8 cellular contexts compared by ENCODE assay signal in the genomic region with DNA sequence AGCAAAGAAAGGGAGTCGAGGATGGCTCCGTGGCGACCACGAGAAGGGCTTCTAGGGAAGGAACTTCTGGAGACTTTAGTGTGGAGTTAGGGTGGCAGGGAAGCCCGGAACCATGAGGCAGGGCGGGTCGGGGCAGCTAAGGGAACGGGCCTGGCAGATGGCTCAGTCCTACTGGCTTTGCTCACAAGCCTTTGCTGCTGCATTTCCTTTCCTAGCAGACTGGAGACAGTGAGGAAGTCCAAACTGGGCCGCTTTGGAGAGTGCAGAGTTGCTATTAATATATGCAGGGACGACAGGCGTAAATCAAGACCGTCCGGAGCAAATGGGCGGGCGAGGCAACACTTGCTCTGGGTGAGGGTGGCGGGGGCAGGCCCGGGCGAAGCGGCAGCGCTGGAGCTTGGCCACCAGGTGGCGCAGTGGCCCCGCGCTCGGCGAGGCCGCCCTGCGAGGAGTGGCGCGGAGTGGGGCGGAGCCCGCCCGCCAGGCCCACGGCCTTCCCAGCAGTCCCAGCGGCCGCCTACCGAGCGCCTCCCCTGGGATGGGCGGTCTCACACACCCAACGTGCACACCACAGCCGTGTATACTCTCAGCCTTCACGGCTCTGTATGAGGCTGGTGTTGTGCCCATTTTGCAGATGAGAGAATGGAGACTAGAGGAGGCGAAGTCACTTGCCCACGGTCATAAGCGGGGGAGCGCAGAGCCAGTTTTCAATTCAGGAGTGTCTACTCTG. TPM values are rescaled to one million over a fixed set of nuclear protein-coding genes. Genes with fewer than 3 reads are reported as not detected.
DNase-seq lines count a peak whose midpoint lies in the region; ATAC-seq, FAIRE-seq and TF ChIP-seq lines count a peak whose summit lies in the region.

No MANE protein-coding gene starts in this region.

- no peak overlapping the region for H2BK5ac ChIP-seq in H1 (ENCODE audit: low read depth, low read length)

- no peak for TF ChIP-seq EP300 in H1 (IDR thresholded peaks at IDR 0.05; ENCODE audit: borderline replicate concordance in 1 of 2, low read depth in 2 of 2, low read length in 2 of 2)

- H3K27ac ChIP-seq in H1 (ENCODE audit: low read depth, low read length): no peak overlapping the region

- peak overlapping the region; percentile 18 to 83 for H3K4me2 ChIP-seq in H1 (ENCODE audit: insufficient read depth in 1 of 2, low read depth in 2 of 2, low read length in 2 of 2)

- no peak overlapping the region for H2BK120ac ChIP-seq in H1 (replicated peaks; ENCODE audit: low read depth, low read length)

- H3K36me3 Mint-ChIP-seq in activated CD8-positive, alpha-beta memory T cell treated with anti-CD3 and anti-CD28 coated beads, Interleukin-2, amount 10 ng/mL, durations not matched to agents 7 days and 5 days: no peaks in the 10 kb centered on the region
- no peaks in the 10 kb centered on the region for H3K36me3 Mint-ChIP-seq in mesothelial cell of epicardium

- peak; percentile 90 for ATAC-seq in GM19397 (IDR thresholded peaks at IDR 0.05; ENCODE audit: unreplicated experiment)
- peak; percentile 88 for ATAC-seq in HG03565 (IDR thresholded peaks at IDR 0.05; ENCODE audit: unreplicated experiment)
- ATAC-seq in activated CD8-positive, alpha-beta memory T cell treated with anti-CD3 and anti-CD28 coated beads, Interleukin-2, amount 10 ng/mL, durations not matched to agents 7 days and 5 days: peak; percentile 97

- peaks cover 3 to 12% (median 4%) of the 10 kb centered on the region in 4 experiments; a peak in 6 of 7 replicates for H3K4me1 ChIP-seq in H1 (replicated peaks in 1 of 4; ENCODE audit: control insufficient read depth in 3 of 4, insufficient read depth in 4 of 4, low read length in 3 of 4)

- H4K91ac ChIP-seq in H1 (replicated peaks; ENCODE audit: insufficient read length, low read length): no peak overlapping the region

- H3K23me2 ChIP-seq in H1 (ENCODE audit: low read depth, low read length): peaks cover 11% of the 10 kb centered on the region

- no peak overlapping the region for H2AFZ ChIP-seq in H1 (ENCODE audit: low read length)

- TF ChIP-seq RAD21 in H1 (IDR thresholded peaks at IDR 0.05 in 1 of 2, conservative IDR thresholded peaks at IDR 0.05 in 1 of 2; ENCODE audit: low read depth in 2 of 2, low read length in 2 of 2): peak; percentile 85 to 94

- peak overlapping the region; percentile 87 for H3K27ac Mint-ChIP-seq in activated CD8-positive, alpha-beta memory T cell treated with anti-CD3 and anti-CD28 coated beads, Interleukin-2, amount 10 ng/mL, durations not matched to agents 7 days and 5 days
- H3K27ac Mint-ChIP-seq in mesothelial cell of epicardium: no peak overlapping the region

- DNase-seq in COLO829 (ENCODE audit: low spot score): peak; percentile 81
- DNase-seq in NOMO-1 (lab: John Stamatoyannopoulos, UW; ENCODE audit: unreplicated experiment in 2 of 2): peak; percentile 89 to 99
- peak; percentile 95 for DNase-seq in activated CD8-positive, alpha-beta memory T cell treated with anti-CD3 and anti-CD28 coated beads, Interleukin-2, amount 10 ng/mL, durations not matched to agents 7 days and 5 days
- DNase-seq in H1 (ENCODE audit: low read depth in 1 of 2, low spot score in 2 of 2): peak; percentile 50 to 94
- peak; percentile 77 to 92 for DNase-seq in mesothelial cell of epicardium (ENCODE audit: low spot score in 2 of 2, unreplicated experiment in 2 of 2)
- peak; percentile 92 to 93 for DNase-seq in stimulated activated CD8-positive, alpha-beta memory T cell treated with anti-CD3 and anti-CD28 coated beads, Interleukin-15, amount 100 ng/mL, for 48 hours (ENCODE audit: low read depth in 2 of 2)

- TF ChIP-seq CTCF in H1 (IDR thresholded peaks at IDR 0.05; ENCODE audit: control extremely low read depth in 1 of 3, insufficient read depth in 1 of 3, low read depth in 1 of 3, low read length in 3 of 3) (peak in 2 of 3 experiments; percentile 89 to 92; a peak in 3 of 4 replicates), mesothelial cell of epicardium (IDR thresholded peaks at IDR 0.05; ENCODE audit: unreplicated experiment) (peak; percentile 98)

- WGBS in H1 (ENCODE audit: extremely low coverage in 1 of 2, insufficient coverage in 1 of 2, insufficient read length in 1 of 2, insufficient replicate concordance in 2 of 2, low coverage in 1 of 2, low lambda C conversion rate in 2 of 2, missing lambda C conversion rate in 1 of 2), 2 experiments: 11% methylated on average over 45 of the region's 45 CpGs; no CpG with 5 or more reads in 1 of the 2 experiments

- CTCF ChIA-PET in activated CD8-positive, alpha-beta memory T cell treated with anti-CD3 and anti-CD28 coated beads, Interleukin-2, amount 10 ng/mL, durations not matched to agents 7 days and 5 days (lab: Charles Lee): interaction anchor here (0.6 to 8.2 kb wide), 16 partner anchors 11 to 241 kb away, joined by 3 to 162 read pairs (median 4); no protein-coding TSS in a partner anchor
- CTCF ChIA-PET in H1 (lab: Charles Lee; ENCODE audit: partially characterized antibody): interaction anchor here (0.7 to 14.3 kb wide), 25 partner anchors 10 to 894 kb away, joined by 3 to 188 read pairs (median 4); a partner anchor contains a TSS

- H3K27me3 Mint-ChIP-seq in activated CD8-positive, alpha-beta memory T cell treated with anti-CD3 and anti-CD28 coated beads, Interleukin-2, amount 10 ng/mL, durations not matched to agents 7 days and 5 days: no peaks in the 10 kb centered on the region
- no peaks in the 10 kb centered on the region for H3K27me3 Mint-ChIP-seq in mesothelial cell of epicardium (ENCODE audit: low read depth)

- H3K4me3 Mint-ChIP-seq in activated CD8-positive, alpha-beta memory T cell treated with anti-CD3 and anti-CD28 coated beads, Interleukin-2, amount 10 ng/mL, durations not matched to agents 7 days and 5 days: peak overlapping the region; percentile 84
- peak overlapping the region; percentile 51 for H3K4me3 Mint-ChIP-seq in mesothelial cell of epicardium

- peaks cover 18% of the 10 kb centered on the region for H3K4me1 Mint-ChIP-seq in activated CD8-positive, alpha-beta memory T cell treated with anti-CD3 and anti-CD28 coated beads, Interleukin-2, amount 10 ng/mL, durations not matched to agents 7 days and 5 days
- H3K4me1 Mint-ChIP-seq in mesothelial cell of epicardium: peaks cover 10% of the 10 kb centered on the region

- H2BK20ac ChIP-seq in H1 (ENCODE audit: low read length): no peak overlapping the region

- H3K56ac ChIP-seq in H1 (replicated peaks; ENCODE audit: insufficient read length, low read depth, low read length): no peak overlapping the region

- peak overlapping the region; percentile 31 to 70 (median 44); a peak in 7 of 8 replicates for H3K4me3 ChIP-seq in H1 (ENCODE audit: extremely low read depth in 1 of 4, insufficient read depth in 2 of 4, low read depth in 3 of 4, low read length in 4 of 4)

- H2BK12ac ChIP-seq in H1 (ENCODE audit: low read depth, low read length): no peak overlapping the region

- no peak overlapping the region; the same call in none of the 2 replicates for H4K8ac ChIP-seq in H1 (ENCODE audit: extremely low read depth, insufficient read depth, low read length)

- no peak overlapping the region; a peak in 1 of 7 replicates for H3K9ac ChIP-seq in H1 (replicated peaks in 1 of 4; ENCODE audit: extremely low read depth in 1 of 4, low read depth in 3 of 4, low read length in 3 of 4)

- no peak for FAIRE-seq in H1 (lab: Jason Lieb, UNC)

- POLR2A ChIA-PET in H1 (lab: Charles Lee; ENCODE audit: partially characterized antibody): interaction anchor here (0.8 to 1.0 kb wide), 2 partner anchors 98 to 103 kb away, joined by 3 read pairs; no protein-coding TSS in a partner anchor

- H3K27me3 ChIP-seq in H1 (replicated peaks in 1 of 4; ENCODE audit: control insufficient read depth in 3 of 4, extremely low read depth in 1 of 4, insufficient read depth in 3 of 4, low read length in 3 of 4): peaks cover 1 to 11% (median 7%) of the 10 kb centered on the region in 4 experiments; a peak in 6 of 7 replicates

- H3K23ac ChIP-seq in H1 (ENCODE audit: insufficient read length): no peak overlapping the region

- no peak overlapping the region for H3K14ac ChIP-seq in H1 (ENCODE audit: insufficient read length)

- H2AK5ac ChIP-seq in H1 (ENCODE audit: low read depth, low read length): no peak overlapping the region

- H4K5ac ChIP-seq in H1 (ENCODE audit: insufficient read length, low read depth, low read length): peak overlapping the region; percentile 7

- H3K79me1 ChIP-seq in H1 (ENCODE audit: low read depth, low read length): no peaks in the 10 kb centered on the region

- H3K4ac ChIP-seq in H1 (replicated peaks; ENCODE audit: insufficient read length, low read depth, low read length): no peak overlapping the region

- no peaks in the 10 kb centered on the region for H3K9me3 Mint-ChIP-seq in activated CD8-positive, alpha-beta memory T cell treated with anti-CD3 and anti-CD28 coated beads, Interleukin-2, amount 10 ng/mL, durations not matched to agents 7 days and 5 days (ENCODE audit: low read depth)
- no peaks in the 10 kb centered on the region for H3K9me3 Mint-ChIP-seq in mesothelial cell of epicardium

- H3K9me3 ChIP-seq in H1 (ENCODE audit: insufficient read depth in 2 of 2, low read depth in 1 of 2, low read length in 1 of 2): no peaks in the 10 kb centered on the region

- 0 out of 2 replicates have a peak overlapping the region, but pooled peaks have one; percentile 72 for H2BK15ac ChIP-seq in H1 (ENCODE audit: low read length)

- H3K18ac ChIP-seq in H1 (ENCODE audit: extremely low read depth, low read length): no peak overlapping the region

- TF ChIP-seq POLR2A in H1 (IDR thresholded peaks at IDR 0.05; ENCODE audit: control extremely low read depth in 1 of 2, low read depth in 2 of 2, low read length in 2 of 2): no peak

- no peaks in the 10 kb centered on the region for H3K79me2 ChIP-seq in H1 (ENCODE audit: control insufficient read depth in 1 of 2, insufficient read depth in 2 of 2, low read length in 2 of 2)

- H4K20me1 ChIP-seq in H1 (replicated peaks in 1 of 2; ENCODE audit: control insufficient read depth in 1 of 2, insufficient read depth in 2 of 2, low read length in 2 of 2): no peaks in the 10 kb centered on the region

- H3K36me3 ChIP-seq in H1 (ENCODE audit: control insufficient read depth in 2 of 4, insufficient read depth in 4 of 4, low read length in 3 of 4): no peaks in the 10 kb centered on the region

RNA-seq across cellular contexts. Expression of a gene that starts 24.4 kb away (rescaled TPM):
- total RNA-seq in activated CD8-positive, alpha-beta memory T cell treated with anti-CD3 and anti-CD28 coated beads, Interleukin-2, amount 10 ng/mL, durations not matched to agents 7 days and 5 days: not detected
- total RNA-seq in H1 (2021; fragmentation: NEBNext Ultra II Directional; extraction: Animal tissue kit (Norgen Biotek cat#: 25700)): not detected in 2 replicates
- 0.05 and 0.06 TPM in 2 replicates for polyA plus RNA-seq in H1 (2011; rRNA removed)
- 0.26 TPM for polyA plus RNA-seq in H1 (2011; cell fraction: cytosol; rRNA removed)
- polyA plus RNA-seq in H1 (2011; cell fraction: nucleus; rRNA removed): 0.46 TPM
- 0.08 to 0.09 TPM in 2 of 4 replicates, not detected in the others for polyA plus RNA-seq in H1 (2012, experiment 1 of 2)
- not detected for polyA plus RNA-seq in H1 (2012, experiment 2 of 2)
- not detected for polyA plus RNA-seq in H1 (2013, experiment 1 of 2)
- polyA plus RNA-seq in H1 (2013, experiment 2 of 2): 0.04 TPM
- polyA minus RNA-seq in H1 (2011; rRNA and poly(A)+ RNA removed): not detected in 2 replicates
- not detected for polyA minus RNA-seq in H1 (2011; cell fraction: cytosol; rRNA and poly(A)+ RNA removed)
- polyA minus RNA-seq in H1 (2011; cell fraction: nucleus; rRNA and poly(A)+ RNA removed): 0.10 TPM
- 0.45 to 0.47 TPM in 2 of 3 replicates, not detected in the other for total RNA-seq in mesothelial cell of epicardium
